In genomic region chr5:90477816-90478215, GRCh38 we compare ENCODE assay signal across 17 cellular contexts. TPM values are rescaled to one million over a fixed set of nuclear protein-coding genes. Genes with fewer than 3 reads are reported as not detected.
DNase-seq lines count a peak whose midpoint lies in the region; ATAC-seq and TF ChIP-seq lines count a peak whose summit lies in the region.
"Had no signal": no experiment of that assay in that cellular context is flagged by ENCODE, and none has a peak within 500 bp of the region (broad histone marks: within the 10 kb centered on the region; RNA-seq: fewer than 3 reads in every experiment).

No MANE protein-coding gene starts in this region.

- no peak overlapping the region for H2BK120ac ChIP-seq in mesendoderm (ENCODE audit: low read depth, low read length)

- H3K56ac ChIP-seq in mesendoderm (ENCODE audit: low read length) = peak overlapping the region; percentile 31

- H3K18ac ChIP-seq in mesendoderm (ENCODE audit: low read length) = no peak overlapping the region

- ATAC-seq in HG02759 (IDR thresholded peaks at IDR 0.05; ENCODE audit: unreplicated experiment) = no peak
- ATAC-seq: K562 had no signal

- H3K9ac ChIP-seq in mesendoderm (ENCODE audit: low read length) = peak overlapping the region; percentile 12

- H3K36me3 ChIP-seq in ACC112 (ENCODE audit: insufficient read depth, low read length) (no peaks in the 10 kb centered on the region), esophagus muscularis mucosa (no peaks in the 10 kb centered on the region), mesendoderm (ENCODE audit: control insufficient read depth, insufficient read depth, low read length) (no peaks in the 10 kb centered on the region), ascending aorta (no peaks in the 10 kb centered on the region), transverse colon (no peaks in the 10 kb centered on the region)
- H3K36me3 ChIP-seq: uterus had no signal

- no peak overlapping the region for H4K5ac ChIP-seq in mesendoderm (ENCODE audit: low read length)

- no peak overlapping the region for H3K4me2 ChIP-seq in mesendoderm (ENCODE audit: low read length)

- H3K79me2 ChIP-seq in ACC112 (ENCODE audit: control insufficient read depth, insufficient read depth, low read length, unreplicated experiment) = peaks cover 25% of the 10 kb centered on the region
- peaks cover 5% of the 10 kb centered on the region for H3K79me2 ChIP-seq in mesendoderm (ENCODE audit: control insufficient read depth, insufficient read depth, low read length)

- H3K23ac ChIP-seq in mesendoderm (ENCODE audit: low read length) = peak overlapping the region; percentile 35

- peak; percentile 35 for DNase-seq in RPMI7951 (ENCODE audit: low read depth)
- no peak for DNase-seq in esophagus muscularis mucosa (ENCODE audit: extremely low spot score)
- DNase-seq in mesendoderm = no peak
- DNase-seq in ascending aorta (ENCODE audit: low spot score in 2 of 2) = no peak
- DNase-seq in T-helper 9 cell = no peak
- DNase-seq in transverse colon = no peak
- DNase-seq: activated CD4-positive, alpha-beta T cell treated with anti-CD3 and anti-CD28 coated beads for 48 hours; activated naive CD8-positive, alpha-beta T cell treated with anti-CD3 and anti-CD28 coated beads for 36 hours; cortex of kidney; NCI-H1694 treated with DMSO at 0.1 percent for 48 hours; NCI-H774; Right ventricle myocardium superior; uterus had no signal

- 75% methylated on average over 3 of the region's 3 CpGs for WGBS in esophagus muscularis mucosa
- no CpG with 5 or more reads among the region's 3 CpGs for WGBS in mesendoderm (ENCODE audit: extremely low coverage, insufficient coverage, low lambda C conversion rate)
- 83 to 87% methylated on average over 3 of the region's 3 CpGs for WGBS in transverse colon (ENCODE audit: low coverage in 1 of 2), 2 donors

- H3K79me1 ChIP-seq in mesendoderm (ENCODE audit: low read length) = no peaks in the 10 kb centered on the region

- H2AFZ ChIP-seq in ACC112 (ENCODE audit: low read length, unreplicated experiment) = peak overlapping the region; percentile 69

- no peak overlapping the region for H2BK5ac ChIP-seq in mesendoderm (ENCODE audit: low read length)

- H3K4me1 ChIP-seq in ACC112 (ENCODE audit: control insufficient read depth, insufficient read depth, low read length, unreplicated experiment) = peaks cover 13% of the 10 kb centered on the region
- H3K4me1 ChIP-seq in esophagus muscularis mucosa = peaks cover 6 to 20% (median 14%) of the 10 kb centered on the region in 4 donors
- H3K4me1 ChIP-seq in mesendoderm (ENCODE audit: control insufficient read depth, low read depth, low read length) = peaks cover 12% of the 10 kb centered on the region
- peaks cover 0 to 11% of the 10 kb centered on the region in 2 donors for H3K4me1 ChIP-seq in ascending aorta
- H3K4me1 ChIP-seq in transverse colon = peaks cover 0 to 15% (median 13%) of the 10 kb centered on the region in 4 donors
- H3K4me1 ChIP-seq: uterus had no signal

- H3K27me3 ChIP-seq in ACC112 (ENCODE audit: insufficient read depth, low read length) (no peaks in the 10 kb centered on the region), esophagus muscularis mucosa (no peaks in the 10 kb centered on the region), mesendoderm (ENCODE audit: insufficient read depth, low read length, poor library complexity) (no peaks in the 10 kb centered on the region), ascending aorta (no peaks in the 10 kb centered on the region), transverse colon (no peaks in the 10 kb centered on the region)
- H3K27me3 ChIP-seq: uterus had no signal

- H3K27ac ChIP-seq in ACC112 (ENCODE audit: low read depth, low read length) (no peak overlapping the region), esophagus muscularis mucosa (replicated peaks in 1 of 4) (peak overlapping the region in 1 of 4 donors; percentile 18), mesendoderm (ENCODE audit: low read depth, low read length) (no peak overlapping the region), ascending aorta (no peak overlapping the region), transverse colon (no peak overlapping the region)
- H3K27ac ChIP-seq: HL-60, uterus had no signal

- TF ChIP-seq POLR2A in esophagus muscularis mucosa (IDR thresholded peaks at IDR 0.05; ENCODE audit: low read depth) (no peak), transverse colon (IDR thresholded peaks at IDR 0.05) (no peak)

- no peak overlapping the region for H2BK15ac ChIP-seq in mesendoderm (replicated peaks; ENCODE audit: low read depth)

- TF ChIP-seq EP300 in esophagus muscularis mucosa (IDR thresholded peaks at IDR 0.05) (no peak), transverse colon (IDR thresholded peaks at IDR 0.05; ENCODE audit: low read depth) (no peak)

- H3K9me3 ChIP-seq in esophagus muscularis mucosa (no peaks in the 10 kb centered on the region), ascending aorta (no peaks in the 10 kb centered on the region), transverse colon (no peaks in the 10 kb centered on the region)
- H3K9me3 ChIP-seq: uterus had no signal

- TF ChIP-seq CTCF in esophagus muscularis mucosa (IDR thresholded peaks at IDR 0.05) = no peak
- no peak for TF ChIP-seq CTCF in ascending aorta (IDR thresholded peaks at IDR 0.05)
- TF ChIP-seq CTCF in transverse colon (IDR thresholded peaks at IDR 0.05) = no peak

- intact Hi-C loops in esophagus muscularis mucosa (cut with DNase I) (loop anchor here (5.0 kb wide), 1 partner anchor 34 kb away; no protein-coding TSS in a partner anchor), ascending aorta (cut with DNase I) (no loop called here), transverse colon (cut with DNase I; ENCODE audit: low total_unique reads) (no loop called here)

- in situ Hi-C loops in transverse colon (cut with MboI; ENCODE audit: low pct_ligation_motif_present in 1 of 4, low pct_unique_long_range_greater_than_20kb in 1 of 4, low sequenced_read_pairs in 3 of 4) = loop anchor here in 1 of 4 donors (10.0 kb wide), 1 partner anchor 47 kb away; the partner anchor contains the start of gene LYSMD3

- no peak overlapping the region for H4K8ac ChIP-seq in mesendoderm (ENCODE audit: low read depth, low read length)

- no peak overlapping the region for H3K4ac ChIP-seq in mesendoderm (ENCODE audit: low read depth, low read length)

- H3K4me3 ChIP-seq in ACC112 (ENCODE audit: low read depth, low read length) (peak overlapping the region; percentile 62), esophagus muscularis mucosa (peak overlapping the region in 3 of 4 donors; percentile 15 to 18 (median 17)), mesendoderm (ENCODE audit: low read length) (no peak overlapping the region), ascending aorta (no peak overlapping the region), transverse colon (no peak overlapping the region)
- H3K4me3 ChIP-seq: K562, uterus had no signal

- no peak overlapping the region for H2AK5ac ChIP-seq in mesendoderm (ENCODE audit: low read length)

RNA-seq across cellular contexts. Expression of gene POLR3G, which starts 3.2 kb away (rescaled TPM):
- total RNA-seq in RPMI7951 (2014; rRNA removed; shearing (Covaris generic)) = 21.4 and 22.6 TPM in 2 replicates
- total RNA-seq in esophagus muscularis mucosa (1 to 10 TPM in 3 of 4 donors, under 1 TPM in 1; 0.42 to 2.5 (median 1.4) TPM), ascending aorta (1.5 TPM), transverse colon (1 to 10 TPM in 3 of 4 donors, not detected in 1; 1.1 to 6.7 (median 2.5) TPM)
- polyA plus RNA-seq in mesendoderm (2013, experiment 1 of 2) = 113 TPM
- polyA plus RNA-seq in mesendoderm (2013, experiment 2 of 2) = 122 TPM

RNA-seq across cellular contexts. Expression of gene MBLAC2, which starts 3.2 kb away (rescaled TPM):
- total RNA-seq in RPMI7951 (2014; rRNA removed; shearing (Covaris generic)) = 2.9 and 3.7 TPM in 2 replicates
- total RNA-seq in esophagus muscularis mucosa = 1 to 10 TPM; 2.2 to 5.6 (median 4.6) TPM
- 3.5 TPM for polyA plus RNA-seq in mesendoderm (2013, experiment 1 of 2)
- 3.6 TPM for polyA plus RNA-seq in mesendoderm (2013, experiment 2 of 2)
- total RNA-seq in ascending aorta = 4.7 TPM
- total RNA-seq in transverse colon = 1 to 10 TPM in 3 of 4 donors, under 1 TPM in 1; 0.60 to 6.1 (median 6.0) TPM

RNA-seq across cellular contexts. Expression of gene LYSMD3, which starts 51.6 kb away (rescaled TPM):
- 11.7 and 15.9 TPM in 2 replicates for total RNA-seq in RPMI7951 (2014; rRNA removed; shearing (Covaris generic))
- 10 to 100 TPM; 12.9 to 21.2 (median 16.3) TPM for total RNA-seq in esophagus muscularis mucosa
- polyA plus RNA-seq in mesendoderm (2013, experiment 1 of 2) = 9.7 TPM
- 9.6 TPM for polyA plus RNA-seq in mesendoderm (2013, experiment 2 of 2)
- total RNA-seq in ascending aorta = 4.0 TPM
- 10 to 100 TPM in 2 of 4 donors, 1 to 10 TPM in 2; 5.6 to 23.0 (median 12.8) TPM for total RNA-seq in transverse colon

Comparison
In these comparisons a context has a peak if more than half of its experiments do, and no peak if none do; other contexts are left out.
1. H3K4me3 ChIP-seq: peak in ACC112 (single experiment) and esophagus muscularis mucosa (3 of 4); none in mesendoderm (single experiment), ascending aorta (0 of 2) and transverse colon (0 of 4).